Comparison of ENCODE assay signal across 13 cellular contexts in the genomic region with DNA sequence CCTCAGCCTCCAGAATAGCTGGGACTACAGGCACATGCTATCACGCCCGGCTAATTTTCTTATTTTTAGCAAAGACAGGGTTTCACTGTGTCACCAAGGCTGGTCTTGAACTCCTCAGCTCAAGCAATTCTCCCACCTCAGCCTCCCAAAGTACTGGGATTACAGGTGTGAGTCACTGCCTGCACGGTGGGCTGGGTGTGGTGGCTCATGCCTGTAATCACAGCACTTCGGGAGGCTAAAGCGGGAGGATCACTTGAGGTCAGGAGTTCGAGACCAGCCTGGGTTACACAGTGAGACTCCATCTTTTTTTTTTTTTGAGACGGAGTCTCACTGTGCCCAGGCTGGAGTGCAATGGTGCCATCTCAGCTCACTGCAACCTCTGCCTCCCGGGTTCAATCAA. TPM values are rescaled to one million over a fixed set of nuclear protein-coding genes. Genes with fewer than 3 reads are reported as not detected.
"Had no signal": no experiment of that assay in that cellular context is flagged by ENCODE, and none has a peak within 500 bp of the region (broad histone marks: within the 10 kb centered on the region; RNA-seq: fewer than 3 reads in every experiment).

No MANE protein-coding gene starts in this region.

RNA-seq across cellular contexts. Expression of a gene that starts 36.9 kb away (rescaled TPM):
- total RNA-seq: activated CD4-positive, alpha-beta memory T cell treated with anti-CD3 and anti-CD28 coated beads, Interleukin-2, amount 10 ng/mL, durations not matched to agents 7 days and 5 days; activated CD4-positive, alpha-beta T cell treated with anti-CD3 and anti-CD28 coated beads, Interleukin-2, amount 10 ng/mL, durations not matched to agents 7 days and 5 days; activated naive CD4-positive, alpha-beta T cell treated with anti-CD3 and anti-CD28 coated beads, Interleukin-2, amount 50 U/mL, for 72 hours; activated naive CD8-positive, alpha-beta T cell treated with anti-CD3 and anti-CD28 coated beads, Interleukin-2, amount 10 ng/mL, durations not matched to agents 7 days and 5 days; activated T-cell treated with anti-CD3 and anti-CD28 coated beads, Interleukin-2, amount 50 U/mL, for 72 hours; cardiac muscle cell; dermis microvascular lymphatic vessel endothelial cell; endothelial cell of umbilical vein; fibroblast of lung; fibroblast of villous mesenchyme; glomerular endothelial cell; hepatocyte had no signal
- polyA plus RNA-seq: cardiac muscle cell, endothelial cell of umbilical vein, fibroblast of lung, hepatocyte had no signal

RNA-seq across cellular contexts. Expression of a gene that starts 52.3 kb away (rescaled TPM):
- total RNA-seq: activated CD4-positive, alpha-beta memory T cell treated with anti-CD3 and anti-CD28 coated beads, Interleukin-2, amount 10 ng/mL, durations not matched to agents 7 days and 5 days; activated CD4-positive, alpha-beta T cell treated with anti-CD3 and anti-CD28 coated beads, Interleukin-2, amount 10 ng/mL, durations not matched to agents 7 days and 5 days; activated naive CD8-positive, alpha-beta T cell treated with anti-CD3 and anti-CD28 coated beads, Interleukin-2, amount 10 ng/mL, durations not matched to agents 7 days and 5 days; cardiac muscle cell; dermis microvascular lymphatic vessel endothelial cell; endothelial cell of umbilical vein; fibroblast of lung; fibroblast of villous mesenchyme; glomerular endothelial cell; hepatocyte; WTC11 had no signal
- polyA plus RNA-seq: cardiac muscle cell, endothelial cell of umbilical vein, fibroblast of lung, hepatocyte had no signal
